In genomic region chr1:171877711-171878110, GRCh38 we compare ENCODE assay signal across 15 cellular contexts. TPM values are rescaled to one million over a fixed set of nuclear protein-coding genes. Genes with fewer than 3 reads are reported as not detected.
DNase-seq lines count a peak whose midpoint lies in the region; ATAC-seq and TF ChIP-seq lines count a peak whose summit lies in the region.
"Had no signal": no experiment of that assay in that cellular context is flagged by ENCODE, and none has a peak within 500 bp of the region (broad histone marks: within the 10 kb centered on the region; RNA-seq: fewer than 3 reads in every experiment).

No MANE protein-coding gene starts in this region.

- H3K27me3 ChIP-seq in foreskin keratinocyte (no peaks in the 10 kb centered on the region), smooth muscle cell (ENCODE audit: low read depth) (no peaks in the 10 kb centered on the region)

- in situ Hi-C loops in GM13977 (cut with MboI; ENCODE audit: low pct_unique_long_range_greater_than_20kb, low sequenced_read_pairs, unreplicated experiment): no loop called here

- peak; percentile 59 for DNase-seq in GM13977 (ENCODE audit: low spot score)
- DNase-seq in foreskin keratinocyte: peak in 1 of 2 donors; percentile 75
- DNase-seq in smooth muscle cell (lab: John Stamatoyannopoulos, UW; ENCODE audit: unreplicated experiment): no peak
- no peak for DNase-seq in activated CD4-positive, alpha-beta T cell treated with anti-CD3 and anti-CD28 coated beads, Interleukin-2, amount 10 ng/mL, durations not matched to agents 7 days and 5 days
- DNase-seq in NCI-H1048 (lab: John Stamatoyannopoulos, UW): no peak
- no peak for DNase-seq in pons (ENCODE audit: low spot score)
- DNase-seq: activated CD4-positive, alpha-beta T cell treated with anti-CD3 and anti-CD28 coated beads for 48 hours; aorta; erythroblast; islet precursor cell; NCI-H1417 treated with DMSO at 0.1 percent for 48 hours; SHP77 had no signal

- H3K4me1 Mint-ChIP-seq in activated CD4-positive, alpha-beta T cell treated with anti-CD3 and anti-CD28 coated beads, Interleukin-2, amount 10 ng/mL, durations not matched to agents 7 days and 5 days: no peaks in the 10 kb centered on the region

- H3K9ac ChIP-seq in smooth muscle cell (ENCODE audit: low read depth): no peak overlapping the region
- H3K9ac ChIP-seq: parathyroid adenoma had no signal

- no peak overlapping the region for H3K4me3 Mint-ChIP-seq in activated CD4-positive, alpha-beta T cell treated with anti-CD3 and anti-CD28 coated beads, Interleukin-2, amount 10 ng/mL, durations not matched to agents 7 days and 5 days

- H3K4me2 ChIP-seq in smooth muscle cell: no peak overlapping the region

- H4K20me1 ChIP-seq in smooth muscle cell (ENCODE audit: low read depth): no peaks in the 10 kb centered on the region

- no peak overlapping the region for H2AFZ ChIP-seq in smooth muscle cell (ENCODE audit: low read depth)
- H2AFZ ChIP-seq: parathyroid adenoma had no signal

- H3K9me3 ChIP-seq in smooth muscle cell (replicated peaks; ENCODE audit: low read depth): no peaks in the 10 kb centered on the region

- no peaks in the 10 kb centered on the region for H3K27me3 Mint-ChIP-seq in activated CD4-positive, alpha-beta T cell treated with anti-CD3 and anti-CD28 coated beads, Interleukin-2, amount 10 ng/mL, durations not matched to agents 7 days and 5 days

- no peaks in the 10 kb centered on the region for H3K36me3 Mint-ChIP-seq in activated CD4-positive, alpha-beta T cell treated with anti-CD3 and anti-CD28 coated beads, Interleukin-2, amount 10 ng/mL, durations not matched to agents 7 days and 5 days (ENCODE audit: low read depth)

- WGBS in smooth muscle cell (ENCODE audit: low lambda C conversion rate): 30% methylated on average over 3 of the region's 3 CpGs

- no peak overlapping the region for H3K4me3 ChIP-seq in smooth muscle cell

- no peaks in the 10 kb centered on the region for H3F3A ChIP-seq in smooth muscle cell (ENCODE audit: low read depth)

- peak; percentile 63 for ATAC-seq in GM21515 (IDR thresholded peaks at IDR 0.05; ENCODE audit: unreplicated experiment)
- peak; percentile 88 for ATAC-seq in HG03469 (IDR thresholded peaks at IDR 0.05; ENCODE audit: unreplicated experiment)
- peak; percentile 98 for ATAC-seq in foreskin keratinocyte

- H3K36me3 ChIP-seq in smooth muscle cell (ENCODE audit: low read depth): no peaks in the 10 kb centered on the region

- H3K9me3 Mint-ChIP-seq in activated CD4-positive, alpha-beta T cell treated with anti-CD3 and anti-CD28 coated beads, Interleukin-2, amount 10 ng/mL, durations not matched to agents 7 days and 5 days: no peaks in the 10 kb centered on the region

- no peak overlapping the region for H3K27ac Mint-ChIP-seq in activated CD4-positive, alpha-beta T cell treated with anti-CD3 and anti-CD28 coated beads, Interleukin-2, amount 10 ng/mL, durations not matched to agents 7 days and 5 days

- CTCF ChIA-PET in activated CD4-positive, alpha-beta T cell treated with anti-CD3 and anti-CD28 coated beads, Interleukin-2, amount 10 ng/mL, durations not matched to agents 7 days and 5 days (lab: Charles Lee): no interaction called here

- TF ChIP-seq CTCF in GM13977 (IDR thresholded peaks at IDR 0.05; ENCODE audit: extremely low read depth, insufficient read depth, missing control alignments) (no peak), foreskin keratinocyte (conservative IDR thresholded peaks at IDR 0.05) (no peak), smooth muscle cell (IDR thresholded peaks at IDR 0.05; ENCODE audit: borderline replicate concordance, insufficient read depth, poor library complexity, severe bottlenecking) (no peak)

- H3K79me2 ChIP-seq in smooth muscle cell (ENCODE audit: low read depth): no peaks in the 10 kb centered on the region
- H3K79me2 ChIP-seq: parathyroid adenoma had no signal

- peaks cover 6% of the 10 kb centered on the region for H3K4me1 ChIP-seq in foreskin keratinocyte
- no peaks in the 10 kb centered on the region for H3K4me1 ChIP-seq in smooth muscle cell (ENCODE audit: low read depth)
- H3K4me1 ChIP-seq: parathyroid adenoma had no signal

- POLR2A ChIA-PET in activated CD4-positive, alpha-beta T cell treated with anti-CD3 and anti-CD28 coated beads, Interleukin-2, amount 10 ng/mL, durations not matched to agents 7 days and 5 days (lab: Charles Lee): interaction anchor here (0.6 kb wide), 1 partner anchor 462 kb away, joined by 5 read pairs; no protein-coding TSS in a partner anchor

- peak overlapping the region; percentile 11 for H3K27ac ChIP-seq in foreskin keratinocyte
- H3K27ac ChIP-seq in smooth muscle cell (ENCODE audit: low read depth): no peak overlapping the region
- H3K27ac ChIP-seq: parathyroid adenoma had no signal

RNA-seq across cellular contexts. Expression of gene DNM3, which starts 36.4 kb away (rescaled TPM):
- total RNA-seq in foreskin keratinocyte (2.1 and 2.3 TPM in 2 replicates), smooth muscle cell (3.0 TPM in 2 replicates)
- polyA plus RNA-seq in foreskin keratinocyte (1.3 and 1.6 TPM in 2 replicates), smooth muscle cell (1.7 and 1.8 TPM in 2 replicates)
- 1 to 10 TPM; 2.1 TPM for total RNA-seq in activated CD4-positive, alpha-beta T cell treated with anti-CD3 and anti-CD28 coated beads, Interleukin-2, amount 10 ng/mL, durations not matched to agents 7 days and 5 days
